25 cellular contexts compared by ENCODE assay signal in genomic region chr6:25242567-25242966, GRCh38.
"Had no signal": no experiment of that assay in that cellular context is flagged by ENCODE, and none has a peak within 500 bp of the region (broad histone marks: within the 10 kb centered on the region; RNA-seq: fewer than 3 reads in every experiment).

No MANE protein-coding gene starts in this region.

- H3K4me1 ChIP-seq: gastrocnemius medialis, parathyroid adenoma, suprapubic skin, transverse colon, upper lobe of right lung had no signal

- H3K9me3 ChIP-seq: gastrocnemius medialis, suprapubic skin, transverse colon, upper lobe of right lung, uterus had no signal

- H3K4me2 ChIP-seq: smooth muscle cell had no signal

- H3K79me2 ChIP-seq: parathyroid adenoma had no signal

- FAIRE-seq: keratinocyte had no signal

- H3K4me3 ChIP-seq: dorsolateral prefrontal cortex, gastrocnemius medialis, lung, smooth muscle cell, suprapubic skin, transverse colon, upper lobe of right lung, uterus had no signal

- H3K27me3 ChIP-seq: gastrocnemius medialis, suprapubic skin, transverse colon, upper lobe of right lung, uterus had no signal

- DNase-seq: dorsolateral prefrontal cortex; effector CD8-positive, alpha-beta T cell; endodermal cell; foreskin fibroblast; gastrocnemius medialis; head of caudate nucleus; natural killer cell; stimulated activated CD4-positive, alpha-beta T cell treated with anti-CD3 and anti-CD28 coated beads, Interleukin-12 subunit alpha, Interleukin-12 subunit beta, amount 100 ng/mL, for 4 hours; stimulated activated CD4-positive, alpha-beta T cell treated with anti-CD3 and anti-CD28 coated beads, Interleukin-1b, Interleukin-23, amount 100 ng/mL, for 48 hours; stimulated activated CD4-positive, alpha-beta T cell treated with anti-CD3 and anti-CD28 coated beads, Interleukin-4, amount 100 ng/mL, for 1 hour; stimulated activated CD8-positive, alpha-beta memory T cell treated with anti-CD3 and anti-CD28 coated beads, Interleukin-4, amount 100 ng/mL, for 48 hours; stimulated activated naive CD4-positive, alpha-beta T cell; stimulated activated naive CD8-positive, alpha-beta T cell treated with anti-CD3 and anti-CD28 coated beads, Interleukin-15, amount 100 ng/mL, for 72 hours; transverse colon; upper lobe of right lung; uterus had no signal

- ATAC-seq: esophagus mucosa; gastrocnemius medialis; left lobe of liver; natural killer cell; sciatic nerve; stimulated activated naive CD8-positive, alpha-beta T cell treated with anti-CD3 and anti-CD28 coated beads, Interleukin-15, amount 100 ng/mL, for 72 hours; upper lobe of right lung had no signal

- H3K36me3 ChIP-seq: gastrocnemius medialis, suprapubic skin, transverse colon, upper lobe of right lung, uterus had no signal

- H3K9ac ChIP-seq: parathyroid adenoma had no signal

- H2AFZ ChIP-seq: parathyroid adenoma had no signal

- H3K27ac ChIP-seq: dorsolateral prefrontal cortex, epithelial cell of prostate, gastrocnemius medialis, parathyroid adenoma, suprapubic skin, transverse colon, upper lobe of right lung, uterus had no signal
